ENCODE assay signal across 16 cellular contexts in genomic region chr15:63323798-63324651, GRCh38. TPM values are rescaled to one million over a fixed set of nuclear protein-coding genes. Genes with fewer than 3 reads are reported as not detected.
DNase-seq lines count a peak whose midpoint lies in the region; ATAC-seq and TF ChIP-seq lines count a peak whose summit lies in the region.
"Had no signal": no experiment of that assay in that cellular context is flagged by ENCODE, and none has a peak within 500 bp of the region (broad histone marks: within the 10 kb centered on the region; RNA-seq: fewer than 3 reads in every experiment).

No MANE protein-coding gene starts in this region.

- peaks cover 2% of the 10 kb centered on the region for H3K27me3 Mint-ChIP-seq in activated naive CD4-positive, alpha-beta T cell treated with anti-CD3 and anti-CD28 coated beads for 36 hours (ENCODE audit: low read depth)
- peaks cover 10% of the 10 kb centered on the region for H3K27me3 Mint-ChIP-seq in activated naive CD4-positive, alpha-beta T cell treated with anti-CD3 and anti-CD28 coated beads, Interleukin-2, amount 10 ng/mL, durations not matched to agents 7 days and 5 days
- H3K27me3 Mint-ChIP-seq in WTC11 (ENCODE audit: low read depth): no peaks in the 10 kb centered on the region
- H3K27me3 Mint-ChIP-seq in effector memory CD8-positive, alpha-beta T cell: peaks cover 16 to 23% of the 10 kb centered on the region in 2 donors

- H3K27ac Mint-ChIP-seq in activated naive CD4-positive, alpha-beta T cell treated with anti-CD3 and anti-CD28 coated beads for 36 hours: no peak overlapping the region
- no peak overlapping the region for H3K27ac Mint-ChIP-seq in activated naive CD4-positive, alpha-beta T cell treated with anti-CD3 and anti-CD28 coated beads, Interleukin-2, amount 10 ng/mL, durations not matched to agents 7 days and 5 days
- peak overlapping the region; percentile 26; the same call in 1 of the 2 replicates for H3K27ac Mint-ChIP-seq in WTC11
- H3K27ac Mint-ChIP-seq in effector memory CD8-positive, alpha-beta T cell: peak overlapping the region in 1 of 2 donors; percentile 45
- H3K27ac Mint-ChIP-seq: T-helper 1 cell treated with Interleukin-12 subunit alpha and Interleukin-12 subunit beta and Interleukin-4 antibody, amounts not matched to agents 30 μg/mL and 1 μg/mL, for 36 hours had no signal

- peak; percentile 19 for DNase-seq in activated naive CD4-positive, alpha-beta T cell treated with anti-CD3 and anti-CD28 coated beads for 36 hours
- no peak for DNase-seq in activated naive CD4-positive, alpha-beta T cell treated with anti-CD3 and anti-CD28 coated beads, Interleukin-2, amount 10 ng/mL, durations not matched to agents 7 days and 5 days
- no peak for DNase-seq in WTC11 (ENCODE audit: low spot score)
- peak in 35 of 42 donors; percentile 10 to 76 (median 49) for DNase-seq in head of caudate nucleus
- DNase-seq in substantia nigra (lab: John Stamatoyannopoulos, UW): peak in 5 of 49 donors; percentile 6 to 77 (median 12)
- no peak for DNase-seq in effector memory CD8-positive, alpha-beta T cell
- no peak for DNase-seq in stimulated activated CD4-positive, alpha-beta T cell treated with anti-CD3 and anti-CD28 coated beads, Interleukin-4, amount 100 ng/mL, for 24 hours
- no peak for DNase-seq in NCI-H446 treated with DMSO at 0.1 percent for 48 hours (lab: John Stamatoyannopoulos, UW)
- DNase-seq: activated CD4-positive, alpha-beta T cell treated with anti-CD3 and anti-CD28 coated beads for 4 hours; Caco-2; esophagus squamous epithelium; NCI-H187 treated with DMSO at 0.1 percent for 48 hours; RPMI8226; stimulated activated CD4-positive, alpha-beta T cell treated with anti-CD3 and anti-CD28 coated beads, Interleukin-2, amount 100 ng/mL, for 48 hours; tibial artery had no signal

- POLR2A ChIA-PET in WTC11 (lab: Charles Lee): interaction anchor here (0.6 kb wide), 1 partner anchor 161 kb away, joined by 3 read pairs; no protein-coding TSS in a partner anchor

- ATAC-seq in WTC11: no peak
- no peak for ATAC-seq in effector memory CD8-positive, alpha-beta T cell (replicated peaks)

- intact Hi-C loops in activated naive CD4-positive, alpha-beta T cell treated with anti-CD3 and anti-CD28 coated beads for 36 hours (cut with micrococcal nuclease): no loop called here
- intact Hi-C loops in head of caudate nucleus (cut with DNase I): no loop called here

- CTCF ChIA-PET in activated naive CD4-positive, alpha-beta T cell treated with anti-CD3 and anti-CD28 coated beads for 36 hours (lab: Charles Lee): no interaction called here
- CTCF ChIA-PET in activated naive CD4-positive, alpha-beta T cell treated with anti-CD3 and anti-CD28 coated beads, Interleukin-2, amount 10 ng/mL, durations not matched to agents 7 days and 5 days (lab: Charles Lee): no interaction called here
- CTCF ChIA-PET in WTC11 (lab: Charles Lee): no interaction called here

- no peaks in the 10 kb centered on the region for H3K9me3 Mint-ChIP-seq in activated naive CD4-positive, alpha-beta T cell treated with anti-CD3 and anti-CD28 coated beads for 36 hours
- no peaks in the 10 kb centered on the region for H3K9me3 Mint-ChIP-seq in activated naive CD4-positive, alpha-beta T cell treated with anti-CD3 and anti-CD28 coated beads, Interleukin-2, amount 10 ng/mL, durations not matched to agents 7 days and 5 days
- H3K9me3 Mint-ChIP-seq in WTC11: no peaks in the 10 kb centered on the region
- no peaks in the 10 kb centered on the region for H3K9me3 Mint-ChIP-seq in effector memory CD8-positive, alpha-beta T cell
- H3K9me3 Mint-ChIP-seq: T-helper 1 cell treated with Interleukin-12 subunit alpha and Interleukin-12 subunit beta and Interleukin-4 antibody, amounts not matched to agents 30 μg/mL and 1 μg/mL, for 36 hours had no signal

- no peak overlapping the region for H3K4me3 Mint-ChIP-seq in activated naive CD4-positive, alpha-beta T cell treated with anti-CD3 and anti-CD28 coated beads for 36 hours
- H3K4me3 Mint-ChIP-seq in activated naive CD4-positive, alpha-beta T cell treated with anti-CD3 and anti-CD28 coated beads, Interleukin-2, amount 10 ng/mL, durations not matched to agents 7 days and 5 days: no peak overlapping the region
- H3K4me3 Mint-ChIP-seq in WTC11: no peak overlapping the region
- H3K4me3 Mint-ChIP-seq in effector memory CD8-positive, alpha-beta T cell: no peak overlapping the region
- H3K4me3 Mint-ChIP-seq: T-helper 1 cell treated with Interleukin-12 subunit alpha and Interleukin-12 subunit beta and Interleukin-4 antibody, amounts not matched to agents 30 μg/mL and 1 μg/mL, for 36 hours had no signal

- TF ChIP-seq CTCF in WTC11 (IDR thresholded peaks at IDR 0.05): no peak

- H3K27ac ChIP-seq in substantia nigra (ENCODE audit: low read depth, low read length, poor library complexity, severe bottlenecking): peak overlapping the region; percentile 14
- H3K27ac ChIP-seq: esophagus squamous epithelium, tibial artery had no signal

- H3K36me3 Mint-ChIP-seq in activated naive CD4-positive, alpha-beta T cell treated with anti-CD3 and anti-CD28 coated beads for 36 hours (ENCODE audit: low read depth): no peaks in the 10 kb centered on the region
- H3K36me3 Mint-ChIP-seq in activated naive CD4-positive, alpha-beta T cell treated with anti-CD3 and anti-CD28 coated beads, Interleukin-2, amount 10 ng/mL, durations not matched to agents 7 days and 5 days: no peaks in the 10 kb centered on the region
- no peaks in the 10 kb centered on the region for H3K36me3 Mint-ChIP-seq in WTC11
- H3K36me3 Mint-ChIP-seq in effector memory CD8-positive, alpha-beta T cell (ENCODE audit: insufficient read depth): no peaks in the 10 kb centered on the region

- H3K4me1 Mint-ChIP-seq in activated naive CD4-positive, alpha-beta T cell treated with anti-CD3 and anti-CD28 coated beads for 36 hours (ENCODE audit: low read depth): peaks cover 7% of the 10 kb centered on the region
- H3K4me1 Mint-ChIP-seq in activated naive CD4-positive, alpha-beta T cell treated with anti-CD3 and anti-CD28 coated beads, Interleukin-2, amount 10 ng/mL, durations not matched to agents 7 days and 5 days: no peaks in the 10 kb centered on the region
- peaks cover 21% of the 10 kb centered on the region for H3K4me1 Mint-ChIP-seq in WTC11
- no peaks in the 10 kb centered on the region for H3K4me1 Mint-ChIP-seq in effector memory CD8-positive, alpha-beta T cell (ENCODE audit: low read depth in 2 of 2)

TF ChIP-seq in WTC11, 78 proteins besides CTCF, POLR2A, EP300 and RAD21:
- TF ChIP-seq ZMAT4 (CRISPR knock-in tag; IDR thresholded peaks at IDR 0.05) (no peak), E2F5 (CRISPR knock-in tag; IDR thresholded peaks at IDR 0.05) (no peak), SOX15 (CRISPR knock-in tag; IDR thresholded peaks at IDR 0.05) (no peak), IRF2 (CRISPR knock-in tag; IDR thresholded peaks at IDR 0.05; ENCODE audit: borderline replicate concordance, low read depth) (no peak), TCF7 (CRISPR knock-in tag; IDR thresholded peaks at IDR 0.05; ENCODE audit: low read depth) (no peak)

RNA-seq across cellular contexts. Expression of gene APH1B, which starts 46.6 kb away (rescaled TPM):
- 1 to 10 TPM; 6.7 to 8.6 TPM for total RNA-seq in activated naive CD4-positive, alpha-beta T cell treated with anti-CD3 and anti-CD28 coated beads for 36 hours
- 22.0 to 27.5 TPM (median 25.0 TPM) in 3 replicates for total RNA-seq in WTC11 (2021)

RNA-seq across cellular contexts. Expression of gene CA12, which starts 57.6 kb away (rescaled TPM):
- under 1 TPM in 1 of 2 experiments, not detected in 1; 0.12 TPM for total RNA-seq in activated naive CD4-positive, alpha-beta T cell treated with anti-CD3 and anti-CD28 coated beads for 36 hours
- total RNA-seq in WTC11 (2021): 2.8 to 3.3 TPM (median 2.8 TPM) in 3 replicates

Comparison
In these comparisons a context has a peak if more than half of its experiments do, and no peak if none do; other contexts are left out.
1. DNase-seq: peak in activated naive CD4-positive, alpha-beta T cell treated with anti-CD3 and anti-CD28 coated beads for 36 hours (single experiment) and head of caudate nucleus (35 of 42); none in activated naive CD4-positive, alpha-beta T cell treated with anti-CD3 and anti-CD28 coated beads, Interleukin-2, amount 10 ng/mL, durations not matched to agents 7 days and 5 days (single experiment), WTC11 (single experiment), effector memory CD8-positive, alpha-beta T cell (0 of 3), stimulated activated CD4-positive, alpha-beta T cell treated with anti-CD3 and anti-CD28 coated beads, Interleukin-4, amount 100 ng/mL, for 24 hours (single experiment) and NCI-H446 treated with DMSO at 0.1 percent for 48 hours (single experiment).